ENCODE assay signal across 1 cellular context in genomic region chr2:100703744-100704143, GRCh38.
TF ChIP-seq lines count a peak whose summit lies in the region.

No MANE protein-coding gene starts in this region.

TF ChIP-seq in SK-N-SH, 30 proteins besides CTCF, POLR2A, EP300 and RAD21 (continued from another document):
- TF ChIP-seq IRF3 (IDR thresholded peaks at IDR 0.05; ENCODE audit: low read depth, low read length) (no peak), TAF1 (IDR thresholded peaks at IDR 0.05; ENCODE audit: borderline replicate concordance, low read depth, low read length) (no peak), RFX5 (IDR thresholded peaks at IDR 0.05; ENCODE audit: low read length) (no peak), USF1 (IDR thresholded peaks at IDR 0.05; ENCODE audit: borderline replicate concordance, low read depth) (no peak), NRF1 (IDR thresholded peaks at IDR 0.05; ENCODE audit: low read depth, low read length) (no peak), MXI1 (IDR thresholded peaks at IDR 0.05; ENCODE audit: low read depth, low read length) (no peak)
